8 cellular contexts compared by ENCODE assay signal in genomic region chr3:66037986-66038369, GRCh38. TPM values are rescaled to one million over a fixed set of nuclear protein-coding genes. Genes with fewer than 3 reads are reported as not detected.
DNase-seq lines count a peak whose midpoint lies in the region; ATAC-seq and TF ChIP-seq lines count a peak whose summit lies in the region.

No MANE protein-coding gene starts in this region.

- H3K9me3 Mint-ChIP-seq in dendritic cell treated with granulocyte-macrophage colony-stimulating factor and Interleukin-4, amounts not matched to agents 40 ng/mL and 50 ng/mL, for 4 days = no peaks in the 10 kb centered on the region
- no peaks in the 10 kb centered on the region for H3K9me3 Mint-ChIP-seq in mesothelial cell of epicardium

- in situ Hi-C loops in ACHN (cut with HindIII; ENCODE audit: low pct_ligation_motif_present, low pct_unique_long_range_greater_than_20kb, low sequenced_read_pairs) = no loop called here

- H3K9ac ChIP-seq in HUES6 (ENCODE audit: low read length) = peak overlapping the region; percentile 85

- no peak for ATAC-seq in GM21390 (IDR thresholded peaks at IDR 0.05; ENCODE audit: unreplicated experiment)

- H3K27me3 Mint-ChIP-seq in dendritic cell treated with granulocyte-macrophage colony-stimulating factor and Interleukin-4, amounts not matched to agents 40 ng/mL and 50 ng/mL, for 4 days = peaks cover 70% of the 10 kb centered on the region
- no peaks in the 10 kb centered on the region for H3K27me3 Mint-ChIP-seq in mesothelial cell of epicardium (ENCODE audit: low read depth)

- intact Hi-C loops in dendritic cell treated with granulocyte-macrophage colony-stimulating factor and Interleukin-4, amounts not matched to agents 40 ng/mL and 50 ng/mL, for 4 days (cut with micrococcal nuclease) = no loop called here

- DNase-seq in ELF-1 (ENCODE audit: low read depth, low spot score) (peak; percentile 27), mesothelial cell of epicardium (ENCODE audit: low spot score in 2 of 2, unreplicated experiment in 2 of 2) (peak in 1 of 2 experiments; percentile 67), superior temporal gyrus (ENCODE audit: extremely low spot score) (no peak), ACHN (no peak)
- DNase-seq in effector CD4-positive, alpha-beta T cell = no peak

- no peaks in the 10 kb centered on the region for H3K27me3 ChIP-seq in HUES6 (ENCODE audit: control insufficient read depth, insufficient read depth, low read length)

- no peak for TF ChIP-seq CTCF in mesothelial cell of epicardium (IDR thresholded peaks at IDR 0.05; ENCODE audit: unreplicated experiment)

- H3K4me1 Mint-ChIP-seq in dendritic cell treated with granulocyte-macrophage colony-stimulating factor and Interleukin-4, amounts not matched to agents 40 ng/mL and 50 ng/mL, for 4 days (ENCODE audit: low read depth) = peaks cover 19% of the 10 kb centered on the region
- peaks cover 33% of the 10 kb centered on the region for H3K4me1 Mint-ChIP-seq in mesothelial cell of epicardium

- no peaks in the 10 kb centered on the region for H3K36me3 ChIP-seq in HUES6 (ENCODE audit: control insufficient read depth, insufficient read depth, low read length)

- no peaks in the 10 kb centered on the region for H3K9me3 ChIP-seq in HUES6 (ENCODE audit: control insufficient read depth, insufficient read depth, low read depth, low read length)

- H3K4me1 ChIP-seq in HUES6 (ENCODE audit: control insufficient read depth, insufficient read depth, low read length) = peaks cover 28% of the 10 kb centered on the region

- no peak overlapping the region for H3K27ac Mint-ChIP-seq in dendritic cell treated with granulocyte-macrophage colony-stimulating factor and Interleukin-4, amounts not matched to agents 40 ng/mL and 50 ng/mL, for 4 days
- H3K27ac Mint-ChIP-seq in mesothelial cell of epicardium = peak overlapping the region; percentile 99

- peak overlapping the region; percentile 75; the same call in 1 of the 2 replicates for H3K27ac ChIP-seq in HUES6 (ENCODE audit: low read depth, low read length)

- H3K4me3 ChIP-seq in HUES6 (ENCODE audit: low read depth, low read length) = peak overlapping the region; percentile 92

- H3K36me3 Mint-ChIP-seq in dendritic cell treated with granulocyte-macrophage colony-stimulating factor and Interleukin-4, amounts not matched to agents 40 ng/mL and 50 ng/mL, for 4 days (ENCODE audit: low read depth) = no peaks in the 10 kb centered on the region
- H3K36me3 Mint-ChIP-seq in mesothelial cell of epicardium = peaks cover 3% of the 10 kb centered on the region

- peak overlapping the region; percentile 68 for H3K4me3 Mint-ChIP-seq in dendritic cell treated with granulocyte-macrophage colony-stimulating factor and Interleukin-4, amounts not matched to agents 40 ng/mL and 50 ng/mL, for 4 days
- peak overlapping the region; percentile 95 for H3K4me3 Mint-ChIP-seq in mesothelial cell of epicardium

RNA-seq across cellular contexts. Expression of gene MAGI1, which starts 0.7 kb away (rescaled TPM):
- 61.2 to 65.6 TPM (median 62.7 TPM) in 3 replicates for total RNA-seq in mesothelial cell of epicardium
